In genomic region chr20:35886537-35886936, GRCh38 we compare ENCODE assay signal across 15 cellular contexts.
DNase-seq lines count a peak whose midpoint lies in the region; ATAC-seq and TF ChIP-seq lines count a peak whose summit lies in the region.
"Had no signal": no experiment of that assay in that cellular context is flagged by ENCODE, and none has a peak within 500 bp of the region (broad histone marks: within the 10 kb centered on the region; RNA-seq: fewer than 3 reads in every experiment).

No MANE protein-coding gene starts in this region.

- H3K4me3 ChIP-seq in AG10803 (ENCODE audit: low read length) (no peak overlapping the region), IMR-90 (ENCODE audit: insufficient read depth, low read depth, low read length) (no peak overlapping the region), mesendoderm (ENCODE audit: low read length) (no peak overlapping the region)
- H3K4me3 ChIP-seq: BLaER1, colonic mucosa had no signal

- H3K9me3 Mint-ChIP-seq in WTC11, result no peaks in the 10 kb centered on the region
- H3K9me3 Mint-ChIP-seq: naive thymus-derived CD4-positive, alpha-beta T cell had no signal

- H3K27ac ChIP-seq in IMR-90 (ENCODE audit: insufficient read depth, low read length), result peak overlapping the region; percentile 41; the same call in 1 of the 2 replicates
- no peak overlapping the region for H3K27ac ChIP-seq in mesendoderm (ENCODE audit: low read depth, low read length)
- H3K27ac ChIP-seq: BLaER1, colonic mucosa had no signal

- H3K4me2 ChIP-seq in IMR-90 (ENCODE audit: low read depth, low read length) (no peak overlapping the region), mesendoderm (ENCODE audit: low read length) (no peak overlapping the region)
- H3K4me2 ChIP-seq: BLaER1 had no signal

- dilution Hi-C loops in IMR-90 (cut with HindIII; ENCODE audit: low sequenced_read_pairs, unreplicated experiment), result no loop called here

- H3K9ac ChIP-seq in IMR-90 (ENCODE audit: low read depth, low read length), result no peak overlapping the region
- H3K9ac ChIP-seq in mesendoderm (ENCODE audit: low read length), result no peak overlapping the region
- H3K9ac ChIP-seq: BLaER1 had no signal

- peaks cover 14% of the 10 kb centered on the region for H3K9me1 ChIP-seq in IMR-90 (ENCODE audit: insufficient read depth, low read length)

- peak overlapping the region; percentile 20; the same call in 1 of the 2 replicates for H2BK20ac ChIP-seq in IMR-90 (ENCODE audit: low read depth, low read length)

- H3K18ac ChIP-seq in IMR-90 (ENCODE audit: low read depth, low read length) (peak overlapping the region; percentile 5; the same call in 1 of the 2 replicates), mesendoderm (ENCODE audit: low read length) (no peak overlapping the region)

- TF ChIP-seq CTCF in AG10803 (conservative IDR thresholded peaks at IDR 0.05; ENCODE audit: low read length) (no peak), IMR-90 (conservative IDR thresholded peaks at IDR 0.05; ENCODE audit: low read depth, low read length) (no peak), WTC11 (IDR thresholded peaks at IDR 0.05) (no peak)

- in situ Hi-C loops in IMR-90 (cut with MboI; ENCODE audit: low sequenced_read_pairs), result loop anchor here (10.0 kb wide), 1 partner anchor 142 kb away; the partner anchor contains the start of gene RBM39

- H3K4ac ChIP-seq in IMR-90 (ENCODE audit: low read depth, low read length) (peak overlapping the region; percentile 30), mesendoderm (ENCODE audit: low read depth, low read length) (no peak overlapping the region)

- H4K5ac ChIP-seq in IMR-90 (ENCODE audit: low read depth, low read length) (peak overlapping the region; percentile 10; the same call in 1 of the 2 replicates), mesendoderm (ENCODE audit: low read length) (no peak overlapping the region)

- no peak overlapping the region for H3K56ac ChIP-seq in IMR-90 (ENCODE audit: extremely low read depth, insufficient read depth, low read length)
- H3K56ac ChIP-seq in mesendoderm (ENCODE audit: low read length), result no peak overlapping the region

- intact Hi-C loops in IMR-90 (cut with micrococcal nuclease), result loop anchor here (10.0 kb wide), 1 partner anchor 182 kb away; no protein-coding TSS in a partner anchor

- peak overlapping the region; percentile 41; the same call in 1 of the 3 replicates for H2BK15ac ChIP-seq in IMR-90 (ENCODE audit: low read depth, low read length)
- no peak overlapping the region for H2BK15ac ChIP-seq in mesendoderm (replicated peaks; ENCODE audit: low read depth)

- peaks cover 5% of the 10 kb centered on the region; the same call in 1 of the 2 replicates for H3K36me3 Mint-ChIP-seq in WTC11

- H4K8ac ChIP-seq in IMR-90 (ENCODE audit: low read depth in 2 of 2, low read length in 2 of 2) (peak overlapping the region in 1 of 2 experiments; percentile 28; a peak in 1 of 4 replicates), mesendoderm (ENCODE audit: low read depth, low read length) (no peak overlapping the region)

- peaks cover 3% of the 10 kb centered on the region; the same call in 1 of the 2 replicates for H4K20me1 ChIP-seq in IMR-90 (ENCODE audit: insufficient read depth, low read length)

- ATAC-seq in IMR-90 (ENCODE audit: low read depth), result no peak
- no peak for ATAC-seq in WTC11
- no peak for ATAC-seq in HG03097 (IDR thresholded peaks at IDR 0.05; ENCODE audit: low FRiP score, unreplicated experiment)

- H3K36me3 ChIP-seq in IMR-90 (ENCODE audit: control insufficient read depth, insufficient read depth, low read length), result peaks cover 6% of the 10 kb centered on the region; the same call in 1 of the 2 replicates
- H3K36me3 ChIP-seq in mesendoderm (ENCODE audit: control insufficient read depth, insufficient read depth, low read length), result no peaks in the 10 kb centered on the region
- H3K36me3 ChIP-seq: colonic mucosa had no signal

- no TSS peak for BruUV-seq in IMR-90 (replicated peaks; lab: Mats Ljungman, UMichigan)

- peak overlapping the region; percentile 68; the same call in 1 of the 2 replicates for H3K23ac ChIP-seq in IMR-90 (ENCODE audit: low read depth, low read length)
- H3K23ac ChIP-seq in mesendoderm (ENCODE audit: low read length), result no peak overlapping the region

- peak overlapping the region; percentile 41 for H2BK5ac ChIP-seq in IMR-90 (ENCODE audit: low read depth, low read length, poor library complexity, severe bottlenecking)
- H2BK5ac ChIP-seq in mesendoderm (ENCODE audit: low read length), result no peak overlapping the region

- H3K9me3 ChIP-seq in IMR-90 (ENCODE audit: control insufficient read depth, insufficient read depth, low read length), result no peaks in the 10 kb centered on the region
- H3K9me3 ChIP-seq: BLaER1, colonic mucosa had no signal

- no peak for TF ChIP-seq POLR2A in IMR-90 (IDR thresholded peaks at IDR 0.05; ENCODE audit: low read depth, low read length)

- DNase-seq in AG10803 (ENCODE audit: low read depth), result peak; percentile 71
- DNase-seq in IMR-90, result no peak
- DNase-seq in WTC11 (ENCODE audit: low spot score), result no peak
- DNase-seq in mesendoderm, result peak; percentile 77
- DNase-seq in epidermal melanocyte (ENCODE audit: insufficient read length, low spot score), result no peak
- no peak for DNase-seq in NK-92 (lab: John Stamatoyannopoulos, UW; ENCODE audit: unreplicated experiment)
- DNase-seq in SW 1271 (lab: John Stamatoyannopoulos, UW), result no peak
- DNase-seq: activated CD4-positive, alpha-beta T cell treated with anti-CD3 and anti-CD28 coated beads, Interleukin-2, amount 50 U/mL, for 4 hours; activated naive CD4-positive, alpha-beta T cell treated with Interleukin-2 at 50 U/mL for 16 hours; colonic mucosa; naive thymus-derived CD4-positive, alpha-beta T cell; NCI-H774; stimulated activated CD4-positive, alpha-beta T cell treated with anti-CD3 and anti-CD28 coated beads, Interleukin-12 subunit alpha, Interleukin-12 subunit beta, amount 100 ng/mL, for 4 hours had no signal

- peak overlapping the region; percentile 73; the same call in 1 of the 2 replicates for H4K91ac ChIP-seq in IMR-90 (ENCODE audit: insufficient read depth, low read depth, low read length)

- peak overlapping the region; percentile 92 for H2AK5ac ChIP-seq in IMR-90 (ENCODE audit: low read depth, low read length)
- no peak overlapping the region for H2AK5ac ChIP-seq in mesendoderm (ENCODE audit: low read length)

- 100% methylated on average over 2 of the region's 3 CpGs; no CpG with 5 or more reads in 1 of the 2 experiments for WGBS in IMR-90 (ENCODE audit: extremely low coverage in 2 of 2, insufficient read length in 1 of 2), 2 experiments
- WGBS in mesendoderm (ENCODE audit: extremely low coverage, insufficient coverage, low lambda C conversion rate), result no CpG with 5 or more reads among the region's 3 CpGs

- peak overlapping the region; percentile 9; the same call in 1 of the 2 replicates for H2BK120ac ChIP-seq in IMR-90 (ENCODE audit: low read depth, low read length)
- H2BK120ac ChIP-seq in mesendoderm (ENCODE audit: low read depth, low read length), result no peak overlapping the region

- CTCF ChIA-PET in IMR-90 (lab: Yijun Ruan, JAX) (no interaction called here), WTC11 (lab: Charles Lee) (interaction anchor here (0.6 kb wide), 1 partner anchor 93 kb away, joined by 3 read pairs; no protein-coding TSS in a partner anchor)

- H3K27ac Mint-ChIP-seq in WTC11, result peak overlapping the region; percentile 1; the same call in 1 of the 2 replicates

- H3K4me1 ChIP-seq in IMR-90 (ENCODE audit: control insufficient read depth, insufficient read depth, low read length) (peaks cover 16% of the 10 kb centered on the region), mesendoderm (ENCODE audit: control insufficient read depth, low read depth, low read length) (peaks cover 5% of the 10 kb centered on the region)
- H3K4me1 ChIP-seq: BLaER1, colonic mucosa had no signal

- TF ChIP-seq RAD21 in IMR-90 (IDR thresholded peaks at IDR 0.05; ENCODE audit: low read length), result no peak

- no peak overlapping the region for H2AFZ ChIP-seq in IMR-90 (replicated peaks; ENCODE audit: low read length, poor library complexity)

- H3K14ac ChIP-seq in IMR-90 (replicated peaks; ENCODE audit: low read depth, low read length), result peak overlapping the region; percentile 62

- H3K27me3 ChIP-seq in IMR-90 (ENCODE audit: control insufficient read depth, insufficient read depth, low read length), result no peaks in the 10 kb centered on the region
- no peaks in the 10 kb centered on the region for H3K27me3 ChIP-seq in mesendoderm (ENCODE audit: insufficient read depth, low read length, poor library complexity)
- H3K27me3 ChIP-seq: BLaER1, colonic mucosa had no signal

- H3K79me1 ChIP-seq in IMR-90 (ENCODE audit: low read depth in 1 of 2, low read length in 2 of 2), result peaks cover 6 to 57% of the 10 kb centered on the region in 2 experiments; a peak in 3 of 4 replicates
- peaks cover 6% of the 10 kb centered on the region for H3K79me1 ChIP-seq in mesendoderm (ENCODE audit: low read length)

- no peaks in the 10 kb centered on the region for H3K79me2 ChIP-seq in mesendoderm (ENCODE audit: control insufficient read depth, insufficient read depth, low read length)

- H3K4me1 Mint-ChIP-seq in WTC11, result peaks cover 6% of the 10 kb centered on the region

- POLR2A ChIA-PET in IMR-90 (lab: Charles Lee; ENCODE audit: unreplicated experiment), result interaction anchor here (1.6 kb wide), 1 partner anchor 144 kb away, joined by 4 read pairs; the partner anchor contains the start of gene RBM39
- POLR2A ChIA-PET in WTC11 (lab: Charles Lee), result no interaction called here

- no peaks in the 10 kb centered on the region for H3K27me3 Mint-ChIP-seq in WTC11 (ENCODE audit: low read depth)
- H3K27me3 Mint-ChIP-seq: naive thymus-derived CD4-positive, alpha-beta T cell had no signal

- H2AK9ac ChIP-seq in IMR-90 (replicated peaks; ENCODE audit: low read depth, low read length, poor library complexity), result peak overlapping the region; percentile 48

- H3K4me3 Mint-ChIP-seq in WTC11, result no peak overlapping the region
- H3K4me3 Mint-ChIP-seq: naive thymus-derived CD4-positive, alpha-beta T cell had no signal

TF ChIP-seq in IMR-90, 13 proteins besides CTCF, POLR2A, EP300 and RAD21 (continues in another document):
- no peak for TF ChIP-seq MXI1 (IDR thresholded peaks at IDR 0.05; ENCODE audit: borderline replicate concordance, low read depth, low read length)

TF ChIP-seq in WTC11, 78 proteins besides CTCF, POLR2A, EP300 and RAD21 (continues in another document):
- no peak for TF ChIP-seq ZNF416 (CRISPR knock-in tag; IDR thresholded peaks at IDR 0.05)

Comparison
In these comparisons a context has a peak if more than half of its experiments do, and no peak if none do; other contexts are left out.
1. DNase-seq: peak in AG10803 (single experiment) and mesendoderm (single experiment); none in IMR-90 (single experiment), WTC11 (single experiment), epidermal melanocyte (single experiment), NK-92 (single experiment) and SW 1271 (0 of 2).